20 cellular contexts compared by ENCODE assay signal in the genomic region with DNA sequence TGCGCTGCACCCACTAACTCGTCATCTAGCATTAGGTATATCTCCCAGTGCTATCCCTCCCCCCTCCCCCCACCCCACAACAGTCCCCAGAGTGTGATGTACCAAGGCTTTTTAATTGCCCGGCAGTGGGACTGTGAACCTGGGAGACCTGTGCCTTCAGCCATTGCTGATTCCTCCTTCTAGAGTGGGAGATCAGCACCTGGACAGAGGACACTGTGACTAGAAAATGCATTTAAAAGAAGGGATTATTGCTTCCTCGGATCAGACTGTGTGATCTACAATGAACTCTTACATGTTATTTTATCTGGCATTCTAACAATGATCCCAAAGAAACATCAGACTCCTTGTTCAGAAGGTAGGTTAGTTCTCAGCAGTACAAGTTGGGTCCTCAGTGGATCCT.
"Had no signal": no experiment of that assay in that cellular context is flagged by ENCODE, and none has a peak within 500 bp of the region (broad histone marks: within the 10 kb centered on the region; RNA-seq: fewer than 3 reads in every experiment).

No MANE protein-coding gene starts in this region.

- H3K4me3 ChIP-seq: dorsolateral prefrontal cortex, heart right ventricle, mucosa of descending colon, psoas muscle, stomach, thoracic aorta, transverse colon had no signal

- H3K9me3 ChIP-seq: neutrophil, thoracic aorta, transverse colon had no signal

- ATAC-seq: esophagus mucosa; heart right ventricle; left ventricle myocardium superior; mucosa of descending colon; naive thymus-derived CD8-positive, alpha-beta T cell; psoas muscle had no signal

- H3K4me1 ChIP-seq: psoas muscle, stomach, transverse colon had no signal

- DNase-seq: cortex of kidney; dorsolateral prefrontal cortex; effector CD8-positive, alpha-beta T cell; heart right ventricle; hypothalamus; left ventricle myocardium superior; mucosa of descending colon; naive thymus-derived CD8-positive, alpha-beta T cell; psoas muscle; stimulated activated CD4-positive, alpha-beta T cell treated with anti-CD3 and anti-CD28 coated beads, Interleukin-12 subunit alpha, Interleukin-12 subunit beta, amount 100 ng/mL, for 4 hours; stimulated activated naive CD4-positive, alpha-beta T cell; stomach; substantia nigra; transverse colon had no signal

- FAIRE-seq: frontal cortex, islet of Langerhans, small intestine had no signal

- H3K36me3 ChIP-seq: heart right ventricle, neutrophil, stomach, thoracic aorta, transverse colon had no signal

- H3K27me3 ChIP-seq: transverse colon had no signal

- H3K27ac ChIP-seq: dorsolateral prefrontal cortex, heart right ventricle, neutrophil, psoas muscle, stomach, thoracic aorta, transverse colon had no signal
